In genomic region chr14:50344116-50344775, GRCh38 we compare ENCODE assay signal across 9 cellular contexts. TPM values are rescaled to one million over a fixed set of nuclear protein-coding genes. Genes with fewer than 3 reads are reported as not detected.
DNase-seq lines count a peak whose midpoint lies in the region; ATAC-seq and TF ChIP-seq lines count a peak whose summit lies in the region.
"Had no signal": no experiment of that assay in that cellular context is flagged by ENCODE, and none has a peak within 500 bp of the region (broad histone marks: within the 10 kb centered on the region; RNA-seq: fewer than 3 reads in every experiment).

No MANE protein-coding gene starts in this region.

- H3K27ac ChIP-seq in smooth muscle cell (ENCODE audit: low read depth), result peak overlapping the region; percentile 69

- no peaks in the 10 kb centered on the region for H3K79me2 ChIP-seq in smooth muscle cell (ENCODE audit: low read depth)

- H3F3A ChIP-seq in smooth muscle cell (ENCODE audit: low read depth), result peaks cover 28% of the 10 kb centered on the region

- no peak for TF ChIP-seq CTCF in smooth muscle cell (IDR thresholded peaks at IDR 0.05; ENCODE audit: borderline replicate concordance, insufficient read depth, poor library complexity, severe bottlenecking)

- 86% methylated on average over 7 of the region's 7 CpGs for WGBS in smooth muscle cell (ENCODE audit: low lambda C conversion rate)

- H3K4me2 ChIP-seq in smooth muscle cell, result peak overlapping the region; percentile 4

- H3K4me1 ChIP-seq in smooth muscle cell (ENCODE audit: low read depth), result peaks cover 36% of the 10 kb centered on the region

- no peaks in the 10 kb centered on the region for H3K27me3 Mint-ChIP-seq in activated T-cell treated with anti-CD3 and anti-CD28 coated beads, Interleukin-2, amount 50 U/mL, for 4 hours (ENCODE audit: low read depth)
- H3K27me3 Mint-ChIP-seq: dendritic cell treated with granulocyte-macrophage colony-stimulating factor and Interleukin-4, amounts not matched to agents 40 ng/mL and 50 ng/mL, for 4 days had no signal

- H3K4me3 ChIP-seq in smooth muscle cell, result no peak overlapping the region

- peaks cover 24% of the 10 kb centered on the region for H3K4me1 Mint-ChIP-seq in activated T-cell treated with anti-CD3 and anti-CD28 coated beads, Interleukin-2, amount 50 U/mL, for 4 hours (ENCODE audit: low read depth)

- H3K4me3 Mint-ChIP-seq in activated T-cell treated with anti-CD3 and anti-CD28 coated beads, Interleukin-2, amount 50 U/mL, for 4 hours, result peak overlapping the region; percentile 9
- H3K4me3 Mint-ChIP-seq: dendritic cell treated with granulocyte-macrophage colony-stimulating factor and Interleukin-4, amounts not matched to agents 40 ng/mL and 50 ng/mL, for 4 days had no signal

- H4K20me1 ChIP-seq in smooth muscle cell (ENCODE audit: low read depth), result no peaks in the 10 kb centered on the region

- H3K9ac ChIP-seq in smooth muscle cell (ENCODE audit: low read depth), result no peak overlapping the region

- no peaks in the 10 kb centered on the region for H3K9me3 Mint-ChIP-seq in activated T-cell treated with anti-CD3 and anti-CD28 coated beads, Interleukin-2, amount 50 U/mL, for 4 hours
- H3K9me3 Mint-ChIP-seq: dendritic cell treated with granulocyte-macrophage colony-stimulating factor and Interleukin-4, amounts not matched to agents 40 ng/mL and 50 ng/mL, for 4 days had no signal

- no peak overlapping the region for H2AFZ ChIP-seq in smooth muscle cell (ENCODE audit: low read depth)

- ATAC-seq in GM18870 (IDR thresholded peaks at IDR 0.05; ENCODE audit: unreplicated experiment), result peak; percentile 87
- ATAC-seq in HG03039 (IDR thresholded peaks at IDR 0.05; ENCODE audit: unreplicated experiment), result peak; percentile 61
- peak; percentile 97 to 98 for ATAC-seq in activated T-cell treated with anti-CD3 and anti-CD28 coated beads, Interleukin-2, amount 50 U/mL, for 4 hours
- no peak for ATAC-seq in SK-N-SH treated with all-trans-retinoic acid at 6 μM for 48 hours

- H3K36me3 Mint-ChIP-seq in activated T-cell treated with anti-CD3 and anti-CD28 coated beads, Interleukin-2, amount 50 U/mL, for 4 hours (ENCODE audit: insufficient read depth), result peaks cover 14% of the 10 kb centered on the region

- no peaks in the 10 kb centered on the region for H3K36me3 ChIP-seq in smooth muscle cell (ENCODE audit: low read depth)

- peak; percentile 50 for DNase-seq in activated T-cell treated with anti-CD3 and anti-CD28 coated beads, Interleukin-2, amount 50 U/mL, for 4 hours
- DNase-seq in smooth muscle cell (lab: John Stamatoyannopoulos, UW; ENCODE audit: unreplicated experiment) (no peak), iPS-NIHi11 (ENCODE audit: low spot score) (no peak), kidney glomerular epithelial cell (lab: John Stamatoyannopoulos, UW) (no peak), islet precursor cell (no peak)

- H3K9me3 ChIP-seq in smooth muscle cell (replicated peaks; ENCODE audit: low read depth), result no peaks in the 10 kb centered on the region

- H3K27me3 ChIP-seq in smooth muscle cell (ENCODE audit: low read depth), result no peaks in the 10 kb centered on the region

TF ChIP-seq in SK-N-SH treated with all-trans-retinoic acid at 6 μM for 48 hours, 23 proteins besides CTCF, POLR2A, EP300 and RAD21:
- no peak for TF ChIP-seq ZNF565 (CRISPR knock-in tag; conservative IDR thresholded peaks at IDR 0.05; ENCODE audit: low read depth)
- no peak for TF ChIP-seq PPARA (CRISPR knock-in tag; IDR thresholded peaks at IDR 0.05; ENCODE audit: borderline replicate concordance)
- TF ChIP-seq GLIS3 (CRISPR knock-in tag; IDR thresholded peaks at IDR 0.05), result no peak
- TF ChIP-seq ZNF70 (CRISPR knock-in tag; IDR thresholded peaks at IDR 0.05), result no peak
- TF ChIP-seq TCF4 (CRISPR knock-in tag; IDR thresholded peaks at IDR 0.05; ENCODE audit: borderline replicate concordance), result no peak
- no peak for TF ChIP-seq TOX (CRISPR knock-in tag; IDR thresholded peaks at IDR 0.05; ENCODE audit: borderline replicate concordance)
- TF ChIP-seq, protein P1, sequence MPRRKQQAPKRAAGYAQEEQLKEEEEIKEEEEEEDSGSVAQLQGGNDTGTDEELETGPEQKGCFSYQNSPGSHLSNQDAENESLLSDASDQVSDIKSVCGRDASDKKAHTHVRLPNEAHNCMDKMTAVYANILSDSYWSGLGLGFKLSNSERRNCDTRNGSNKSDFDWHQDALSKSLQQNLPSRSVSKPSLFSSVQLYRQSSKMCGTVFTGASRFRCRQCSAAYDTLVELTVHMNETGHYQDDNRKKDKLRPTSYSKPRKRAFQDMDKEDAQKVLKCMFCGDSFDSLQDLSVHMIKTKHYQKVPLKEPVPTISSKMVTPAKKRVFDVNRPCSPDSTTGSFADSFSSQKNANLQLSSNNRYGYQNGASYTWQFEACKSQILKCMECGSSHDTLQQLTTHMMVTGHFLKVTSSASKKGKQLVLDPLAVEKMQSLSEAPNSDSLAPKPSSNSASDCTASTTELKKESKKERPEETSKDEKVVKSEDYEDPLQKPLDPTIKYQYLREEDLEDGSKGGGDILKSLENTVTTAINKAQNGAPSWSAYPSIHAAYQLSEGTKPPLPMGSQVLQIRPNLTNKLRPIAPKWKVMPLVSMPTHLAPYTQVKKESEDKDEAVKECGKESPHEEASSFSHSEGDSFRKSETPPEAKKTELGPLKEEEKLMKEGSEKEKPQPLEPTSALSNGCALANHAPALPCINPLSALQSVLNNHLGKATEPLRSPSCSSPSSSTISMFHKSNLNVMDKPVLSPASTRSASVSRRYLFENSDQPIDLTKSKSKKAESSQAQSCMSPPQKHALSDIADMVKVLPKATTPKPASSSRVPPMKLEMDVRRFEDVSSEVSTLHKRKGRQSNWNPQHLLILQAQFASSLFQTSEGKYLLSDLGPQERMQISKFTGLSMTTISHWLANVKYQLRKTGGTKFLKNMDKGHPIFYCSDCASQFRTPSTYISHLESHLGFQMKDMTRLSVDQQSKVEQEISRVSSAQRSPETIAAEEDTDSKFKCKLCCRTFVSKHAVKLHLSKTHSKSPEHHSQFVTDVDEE (CRISPR knock-in tag; IDR thresholded peaks at IDR 0.05), result no peak
- TF ChIP-seq RARB (CRISPR knock-in tag; IDR thresholded peaks at IDR 0.05), result no peak
- TF ChIP-seq ZNF8 (CRISPR knock-in tag; IDR thresholded peaks at IDR 0.05), result no peak
- TF ChIP-seq SNAI2 (CRISPR knock-in tag; IDR thresholded peaks at IDR 0.05), result no peak
- no peak for TF ChIP-seq OSR1 (CRISPR knock-in tag; IDR thresholded peaks at IDR 0.05)
- TF ChIP-seq ZC3H10 (CRISPR knock-in tag; IDR thresholded peaks at IDR 0.05), result no peak
- TF ChIP-seq, protein P2, sequence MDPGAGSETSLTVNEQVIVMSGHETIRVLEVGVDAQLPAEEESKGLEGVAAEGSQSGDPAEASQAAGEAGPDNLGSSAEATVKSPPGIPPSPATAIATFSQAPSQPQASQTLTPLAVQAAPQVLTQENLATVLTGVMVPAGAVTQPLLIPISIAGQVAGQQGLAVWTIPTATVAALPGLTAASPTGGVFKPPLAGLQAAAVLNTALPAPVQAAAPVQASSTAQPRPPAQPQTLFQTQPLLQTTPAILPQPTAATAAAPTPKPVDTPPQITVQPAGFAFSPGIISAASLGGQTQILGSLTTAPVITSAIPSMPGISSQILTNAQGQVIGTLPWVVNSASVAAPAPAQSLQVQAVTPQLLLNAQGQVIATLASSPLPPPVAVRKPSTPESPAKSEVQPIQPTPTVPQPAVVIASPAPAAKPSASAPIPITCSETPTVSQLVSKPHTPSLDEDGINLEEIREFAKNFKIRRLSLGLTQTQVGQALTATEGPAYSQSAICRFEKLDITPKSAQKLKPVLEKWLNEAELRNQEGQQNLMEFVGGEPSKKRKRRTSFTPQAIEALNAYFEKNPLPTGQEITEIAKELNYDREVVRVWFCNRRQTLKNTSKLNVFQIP (CRISPR knock-in tag; IDR thresholded peaks at IDR 0.05; ENCODE audit: borderline replicate concordance, low read depth), result no peak
TF ChIP-seq in SK-N-SH treated with all-trans-retinoic acid at 6 μM for 48 hours: peak in this region for 0.

RNA-seq across cellular contexts. Expression of gene DMAC2L, which starts 32.1 kb away (rescaled TPM):
- 10 to 100 TPM; 10.8 to 20.0 (median 17.1) TPM for total RNA-seq in activated T-cell treated with anti-CD3 and anti-CD28 coated beads, Interleukin-2, amount 50 U/mL, for 4 hours
- total RNA-seq in smooth muscle cell, result 1.6 and 14.5 TPM in 2 replicates
- polyA plus RNA-seq in smooth muscle cell, result 5.7 and 8.5 TPM in 2 replicates

RNA-seq across cellular contexts. Expression of gene L2HGDH, which starts 32.2 kb away (rescaled TPM):
- 10 to 100 TPM in 2 of 3 donors, 1 to 10 TPM in 1; 9.5 to 13.3 (median 12.7) TPM for total RNA-seq in activated T-cell treated with anti-CD3 and anti-CD28 coated beads, Interleukin-2, amount 50 U/mL, for 4 hours
- 3.5 and 4.2 TPM in 2 replicates for total RNA-seq in smooth muscle cell
- polyA plus RNA-seq in smooth muscle cell, result 3.0 and 4.6 TPM in 2 replicates

RNA-seq across cellular contexts. Expression of gene CDKL1, which starts 52.4 kb away (rescaled TPM):
- total RNA-seq in activated T-cell treated with anti-CD3 and anti-CD28 coated beads, Interleukin-2, amount 50 U/mL, for 4 hours, result 1 to 10 TPM; 4.7 to 7.4 (median 7.2) TPM
- 3.0 and 4.9 TPM in 2 replicates for total RNA-seq in smooth muscle cell
- polyA plus RNA-seq in smooth muscle cell, result 1.6 and 1.7 TPM in 2 replicates
